22 cellular contexts compared by ENCODE assay signal in the genomic region with DNA sequence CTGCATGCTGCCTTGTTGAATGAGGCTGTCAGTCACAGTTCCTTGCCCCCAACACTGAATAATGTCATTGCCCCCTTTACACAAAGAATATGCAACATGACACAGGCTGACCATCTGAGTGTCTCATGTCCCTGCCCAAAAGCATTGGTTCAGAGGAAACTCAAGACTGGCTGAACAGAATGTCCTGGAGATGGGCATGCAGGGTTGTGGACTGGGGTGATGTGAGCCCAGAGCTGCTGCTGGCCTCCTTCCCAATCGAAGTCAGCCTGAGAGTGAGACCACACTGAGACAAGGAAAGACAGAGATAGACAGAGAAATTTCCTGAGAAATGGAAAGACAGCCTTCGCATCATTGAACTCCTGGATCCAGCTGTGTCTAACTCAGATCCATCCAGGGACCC.
DNase-seq lines count a peak whose midpoint lies in the region; ATAC-seq, FAIRE-seq and TF ChIP-seq lines count a peak whose summit lies in the region.
"Had no signal": no experiment of that assay in that cellular context is flagged by ENCODE, and none has a peak within 500 bp of the region (broad histone marks: within the 10 kb centered on the region; RNA-seq: fewer than 3 reads in every experiment).

No MANE protein-coding gene starts in this region.

- TF ChIP-seq POLR2A in HepG2 (IDR thresholded peaks at IDR 0.05; ENCODE audit: insufficient read depth in 1 of 2, low read depth in 2 of 2, low read length in 2 of 2): no peak

- WGBS in HepG2 (ENCODE audit: low lambda C conversion rate): 50% methylated on average over 2 of the region's 2 CpGs

- H3K9ac ChIP-seq in HepG2 (ENCODE audit: insufficient read depth, low read depth, low read length): no peak overlapping the region
- H3K9ac ChIP-seq: BLaER1 had no signal

- H3K27ac ChIP-seq in ascending aorta (peak overlapping the region; percentile 75 to 91), HepG2 (ENCODE audit: extremely low read length, insufficient read depth, low read length) (peak overlapping the region; percentile 35), thoracic aorta (peak overlapping the region; percentile 19 to 76)
- H3K27ac ChIP-seq: 22Rv1, BLaER1 had no signal

- in situ Hi-C loops in HepG2 (cut with HindIII; ENCODE audit: extremely low pct_ligation_motif_present, low pct_unique_long_range_greater_than_20kb): no loop called here

- BruUV-seq in HepG2 (replicated peaks; lab: Mats Ljungman, UMichigan): no TSS peak

- DNase-seq in DMS53 (lab: John Stamatoyannopoulos, UW) (peak; percentile 13), DMS53 treated with DMSO at 0.1 percent for 48 hours (lab: John Stamatoyannopoulos, UW; ENCODE audit: unreplicated experiment) (no peak), ascending aorta (ENCODE audit: low spot score in 2 of 2) (no peak), HepG2 (ENCODE audit: low spot score) (no peak), thoracic aorta (ENCODE audit: low spot score) (no peak), OCI-M1 (lab: John Stamatoyannopoulos, UW) (no peak), KG1 (lab: John Stamatoyannopoulos, UW) (no peak)
- DNase-seq: AML-193; Calu3; CD4-positive, CD25-positive, alpha-beta regulatory T cell; DMS 273 treated with DMSO at 0.1 percent for 48 hours; DMS79 treated with DMSO at 0.1 percent for 48 hours; EL had no signal

- no peaks in the 10 kb centered on the region for H3K9me3 ChIP-seq in ascending aorta
- peaks cover 88% of the 10 kb centered on the region for H3K9me3 ChIP-seq in HepG2 (ENCODE audit: low read length)
- H3K9me3 ChIP-seq in thoracic aorta: no peaks in the 10 kb centered on the region
- H3K9me3 ChIP-seq: BLaER1, HAP-1 had no signal

- H3K36me3 ChIP-seq in ascending aorta: no peaks in the 10 kb centered on the region
- H3K36me3 ChIP-seq in HepG2 (replicated peaks in 1 of 2; ENCODE audit: control insufficient read depth in 1 of 2, insufficient read depth in 2 of 2, low read length in 2 of 2): no peaks in the 10 kb centered on the region
- H3K36me3 ChIP-seq in thoracic aorta: no peaks in the 10 kb centered on the region
- H3K36me3 ChIP-seq: BLaER1, HAP-1 had no signal

- POLR2A ChIA-PET in HepG2 (lab: Yijun Ruan, JAX): no interaction called here

- TF ChIP-seq EP300 in HepG2 (IDR thresholded peaks at IDR 0.05; ENCODE audit: low read depth in 2 of 2, low read length in 2 of 2) (no peak), HepG2 (CRISPR knock-in tag; IDR thresholded peaks at IDR 0.05; ENCODE audit: borderline replicate concordance) (no peak)

- intact Hi-C loops in ascending aorta (cut with DNase I): loop anchor here (5.0 kb wide), 1 partner anchor 86 kb away; no protein-coding TSS in a partner anchor
- intact Hi-C loops in HepG2 (cut with micrococcal nuclease; ENCODE audit: unreplicated experiment): loop anchor here (1.0 kb wide), 1 partner anchor 112 kb away; no protein-coding TSS in a partner anchor

- CTCF ChIA-PET in HepG2 (lab: Yijun Ruan, JAX; ENCODE audit: low intra/inter-chr PET ratio, low total read pairs): no interaction called here

- H3K4me1 ChIP-seq in ascending aorta: peaks cover 15 to 43% of the 10 kb centered on the region in 2 donors
- H3K4me1 ChIP-seq in HepG2 (ENCODE audit: insufficient read depth, low read length): peaks cover 39% of the 10 kb centered on the region
- H3K4me1 ChIP-seq in thoracic aorta (ENCODE audit: control insufficient read depth in 1 of 2, low read depth in 2 of 2): peaks cover 44 to 97% of the 10 kb centered on the region in 2 donors
- H3K4me1 ChIP-seq: BLaER1, HAP-1 had no signal

- no peak for TF ChIP-seq RAD21 in HepG2 (CRISPR knock-in tag; IDR thresholded peaks at IDR 0.05)

- H3K4me2 ChIP-seq in HepG2 (ENCODE audit: low read depth, low read length): no peak overlapping the region
- H3K4me2 ChIP-seq: BLaER1 had no signal

- ATAC-seq in HepG2 (no peak), thoracic aorta (ENCODE audit: insufficient number of reproducible peaks, low FRiP score, low read depth) (no peak), GM21717 (IDR thresholded peaks at IDR 0.05; ENCODE audit: unreplicated experiment) (no peak)
- ATAC-seq: K562 had no signal

- no peaks in the 10 kb centered on the region for H3K27me3 ChIP-seq in ascending aorta
- no peaks in the 10 kb centered on the region for H3K27me3 ChIP-seq in HepG2 (ENCODE audit: control insufficient read depth in 1 of 2, insufficient read depth in 2 of 2, low read length in 2 of 2)
- no peaks in the 10 kb centered on the region for H3K27me3 ChIP-seq in thoracic aorta (replicated peaks; ENCODE audit: insufficient read depth)
- H3K27me3 ChIP-seq: BLaER1 had no signal

- FAIRE-seq in HepG2 (lab: Jason Lieb, UNC): no peak
- FAIRE-seq: G401.6, GM12892, H1, HTR-8/SVneo, K562 had no signal

- H3K79me2 ChIP-seq in HepG2 (ENCODE audit: insufficient read depth, low read length): no peaks in the 10 kb centered on the region

- TF ChIP-seq CTCF in ascending aorta (IDR thresholded peaks at IDR 0.05) (no peak), HepG2 (CRISPR knock-in tag; IDR thresholded peaks at IDR 0.05) (no peak), thoracic aorta (IDR thresholded peaks at IDR 0.05) (no peak)

- H3K4me3 ChIP-seq in ascending aorta (no peak overlapping the region), HepG2 (replicated peaks in 1 of 3; ENCODE audit: insufficient read depth in 1 of 3, low read depth in 2 of 3, low read length in 3 of 3) (no peak overlapping the region), thoracic aorta (no peak overlapping the region)
- H3K4me3 ChIP-seq: BLaER1, HAP-1, K562 had no signal

- no peaks in the 10 kb centered on the region for H4K20me1 ChIP-seq in HepG2 (ENCODE audit: insufficient read depth, low read length)
- H4K20me1 ChIP-seq: BLaER1 had no signal

- H2AFZ ChIP-seq in HepG2 (ENCODE audit: low read length): no peak overlapping the region

TF ChIP-seq in HepG2, 621 proteins besides CTCF, POLR2A, EP300 and RAD21:
- TF ChIP-seq ZNF816 (CRISPR knock-in tag; IDR thresholded peaks at IDR 0.05; ENCODE audit: borderline replicate concordance): no peak
- no peak for TF ChIP-seq ESRRA (CRISPR knock-in tag; IDR thresholded peaks at IDR 0.05; ENCODE audit: low read depth)
TF ChIP-seq in HepG2: peak in this region for 0.
